16 cellular contexts compared by ENCODE assay signal in genomic region chr4:102472441-102473013, GRCh38. TPM values are rescaled to one million over a fixed set of nuclear protein-coding genes. Genes with fewer than 3 reads are reported as not detected.
DNase-seq lines count a peak whose midpoint lies in the region; ATAC-seq, FAIRE-seq and TF ChIP-seq lines count a peak whose summit lies in the region.
"Had no signal": no experiment of that assay in that cellular context is flagged by ENCODE, and none has a peak within 500 bp of the region (broad histone marks: within the 10 kb centered on the region; RNA-seq: fewer than 3 reads in every experiment).

No MANE protein-coding gene starts in this region.

- no peaks in the 10 kb centered on the region for H3K9me3 ChIP-seq in HepG2 (ENCODE audit: low read length)
- H3K9me3 ChIP-seq in right lobe of liver: no peaks in the 10 kb centered on the region
- H3K9me3 ChIP-seq in mucosa of descending colon: no peaks in the 10 kb centered on the region
- H3K9me3 ChIP-seq in tibial nerve: peaks cover 0 to 24% (median 0%) of the 10 kb centered on the region in 4 donors
- H3K9me3 ChIP-seq: HAP-1 had no signal

- H3K4me2 ChIP-seq in HepG2 (ENCODE audit: low read depth, low read length): peak overlapping the region; percentile 60

- no peaks in the 10 kb centered on the region for H4K20me1 ChIP-seq in HepG2 (ENCODE audit: insufficient read depth, low read length)
- H4K20me1 ChIP-seq: BLaER1 treated with 17β-estradiol and CSF1 and Interleukin-3, amounts not matched to agents 10 nM and 100 nM had no signal

- TF ChIP-seq POLR2A in HepG2 (IDR thresholded peaks at IDR 0.05; ENCODE audit: insufficient read depth in 1 of 2, low read depth in 2 of 2, low read length in 2 of 2) (no peak), right lobe of liver (IDR thresholded peaks at IDR 0.05) (no peak), tibial nerve (IDR thresholded peaks at IDR 0.05) (no peak)

- no peak overlapping the region for H3K4me3 ChIP-seq in HepG2 (replicated peaks in 1 of 3; ENCODE audit: insufficient read depth in 1 of 3, low read depth in 2 of 3, low read length in 3 of 3)
- H3K4me3 ChIP-seq in right lobe of liver: no peak overlapping the region
- H3K4me3 ChIP-seq in mucosa of descending colon: no peak overlapping the region
- no peak overlapping the region for H3K4me3 ChIP-seq in tibial nerve
- H3K4me3 ChIP-seq: BLaER1 treated with 17β-estradiol and CSF1 and Interleukin-3, amounts not matched to agents 10 nM and 100 nM; GM23248; HAP-1 had no signal

- FAIRE-seq in HepG2 (lab: Jason Lieb, UNC): no peak
- peak; percentile 41 for FAIRE-seq in colon (lab: Jason Lieb, UNC)

- POLR2A ChIA-PET in HepG2 (lab: Yijun Ruan, JAX): no interaction called here
- POLR2A ChIA-PET in RWPE1 (lab: Yijun Ruan, JAX; ENCODE audit: low non-redundant PET): no interaction called here

- in situ Hi-C loops in HepG2 (cut with HindIII; ENCODE audit: extremely low pct_ligation_motif_present, low pct_unique_long_range_greater_than_20kb): no loop called here

- 10% methylated on average over 1 of the region's 1 CpG for WGBS in HepG2 (ENCODE audit: low lambda C conversion rate)
- 100% methylated on average over 1 of the region's 1 CpG for WGBS in right lobe of liver (ENCODE audit: insufficient coverage, low coverage, low lambda C conversion rate, missing lambda C conversion rate)
- 89 to 100% methylated on average over 1 of the region's 1 CpG for WGBS in tibial nerve, 2 donors

- DNase-seq in HepG2 (ENCODE audit: low spot score) (no peak), right lobe of liver (no peak), mucosa of descending colon (no peak), RWPE1 (ENCODE audit: low spot score) (no peak), tibial nerve (ENCODE audit: low spot score in 2 of 2) (no peak)
- DNase-seq: Calu3; CD8-positive, alpha-beta T cell; GM23248; IMR-90; KBM-7 had no signal

- H3K27ac ChIP-seq in HepG2 (ENCODE audit: extremely low read length, insufficient read depth, low read length) (no peak overlapping the region), right lobe of liver (no peak overlapping the region), RWPE1 (no peak overlapping the region), tibial nerve (no peak overlapping the region)
- H3K27ac ChIP-seq: BLaER1 treated with 17β-estradiol and CSF1 and Interleukin-3, amounts not matched to agents 10 nM and 100 nM; GM23248; HL-60 had no signal

- TF ChIP-seq EP300 in HepG2 (IDR thresholded peaks at IDR 0.05; ENCODE audit: low read depth in 2 of 2, low read length in 2 of 2) (no peak), HepG2 (CRISPR knock-in tag; IDR thresholded peaks at IDR 0.05; ENCODE audit: borderline replicate concordance) (no peak), tibial nerve (IDR thresholded peaks at IDR 0.05) (no peak)

- no TSS peak for BruUV-seq in HepG2 (replicated peaks; lab: Mats Ljungman, UMichigan)

- H3K9ac ChIP-seq in HepG2 (ENCODE audit: insufficient read depth, low read depth, low read length): no peak overlapping the region
- H3K9ac ChIP-seq: BLaER1 treated with 17β-estradiol and CSF1 and Interleukin-3, amounts not matched to agents 10 nM and 100 nM; GM23248 had no signal

- CTCF ChIA-PET in HepG2 (lab: Yijun Ruan, JAX; ENCODE audit: low intra/inter-chr PET ratio, low total read pairs): no interaction called here
- CTCF ChIA-PET in RWPE1 (lab: Yijun Ruan, JAX): no interaction called here

- ATAC-seq in HepG2 (peak; percentile 27; the same call in 1 of the 3 replicates), right lobe of liver (no peak), mucosa of descending colon (peak; percentile 74), HG02938 (IDR thresholded peaks at IDR 0.05; ENCODE audit: unreplicated experiment) (no peak), HG02884 (IDR thresholded peaks at IDR 0.05; ENCODE audit: unreplicated experiment) (no peak)
- ATAC-seq: CD8-positive, alpha-beta T cell had no signal

- TF ChIP-seq CTCF in HepG2 (CRISPR knock-in tag; IDR thresholded peaks at IDR 0.05): no peak
- TF ChIP-seq CTCF in right lobe of liver (IDR thresholded peaks at IDR 0.05): no peak
- no peak for TF ChIP-seq CTCF in mucosa of descending colon (IDR thresholded peaks at IDR 0.05)
- TF ChIP-seq CTCF in RWPE1 (conservative IDR thresholded peaks at IDR 0.05; ENCODE audit: low read depth): no peak
- TF ChIP-seq CTCF in tibial nerve (IDR thresholded peaks at IDR 0.05): no peak

- H3K79me2 ChIP-seq in HepG2 (ENCODE audit: insufficient read depth, low read length): no peaks in the 10 kb centered on the region

- H2AFZ ChIP-seq in HepG2 (ENCODE audit: low read length): no peak overlapping the region
- H2AFZ ChIP-seq: GM23248 had no signal

- H3K36me3 ChIP-seq in HepG2 (replicated peaks in 1 of 2; ENCODE audit: control insufficient read depth in 1 of 2, insufficient read depth in 2 of 2, low read length in 2 of 2) (no peaks in the 10 kb centered on the region), right lobe of liver (no peaks in the 10 kb centered on the region), mucosa of descending colon (ENCODE audit: low read depth) (no peaks in the 10 kb centered on the region), tibial nerve (no peaks in the 10 kb centered on the region)

- intact Hi-C loops in HepG2 (cut with micrococcal nuclease; ENCODE audit: unreplicated experiment): no loop called here
- intact Hi-C loops in right lobe of liver (cut with DNase I): no loop called here
- intact Hi-C loops in mucosa of descending colon (cut with DNase I, micrococcal nuclease): no loop called here

- H3K4me1 ChIP-seq in HepG2 (ENCODE audit: insufficient read depth, low read length): peaks cover 22% of the 10 kb centered on the region
- H3K4me1 ChIP-seq in right lobe of liver: no peaks in the 10 kb centered on the region
- peaks cover 5% of the 10 kb centered on the region for H3K4me1 ChIP-seq in mucosa of descending colon (ENCODE audit: low read depth)
- H3K4me1 ChIP-seq in tibial nerve: no peaks in the 10 kb centered on the region
- H3K4me1 ChIP-seq: HAP-1 had no signal

- H3K27me3 ChIP-seq in HepG2 (ENCODE audit: control insufficient read depth in 1 of 2, insufficient read depth in 2 of 2, low read length in 2 of 2) (no peaks in the 10 kb centered on the region), right lobe of liver (no peaks in the 10 kb centered on the region), tibial nerve (no peaks in the 10 kb centered on the region)
- H3K27me3 ChIP-seq: BLaER1 treated with 17β-estradiol and CSF1 and Interleukin-3, amounts not matched to agents 10 nM and 100 nM had no signal

- no peak for TF ChIP-seq RAD21 in HepG2 (CRISPR knock-in tag; IDR thresholded peaks at IDR 0.05)

TF ChIP-seq in HepG2, 621 proteins besides CTCF, POLR2A, EP300 and RAD21 (continues in another document):
- no peak for TF ChIP-seq FUBP1 (CRISPR knock-in tag; IDR thresholded peaks at IDR 0.05; ENCODE audit: borderline replicate concordance)

RNA-seq across cellular contexts. Expression of gene NFKB1, which starts 28.6 kb away (rescaled TPM):
- total RNA-seq in HepG2 (2016; rRNA removed; fragmentation: Illumina TruSeq; extraction: Trizol): 31.6 and 37.6 TPM in 2 replicates
- total RNA-seq in HepG2 (2016; cell fraction: cytosol; rRNA removed; fragmentation: Illumina TruSeq; extraction: Trizol; ENCODE audit: low read depth): 5.7 and 5.8 TPM in 2 replicates
- 32.0 and 36.4 TPM in 2 replicates for total RNA-seq in HepG2 (2016; cell fraction: insoluble cytoplasmic fraction; rRNA removed; fragmentation: Illumina TruSeq; extraction: Trizol)
- 16.5 and 17.1 TPM in 2 replicates for total RNA-seq in HepG2 (2016; cell fraction: membrane; rRNA removed; fragmentation: Illumina TruSeq; extraction: Trizol)
- 21.7 and 23.1 TPM in 2 replicates for total RNA-seq in HepG2 (2016; cell fraction: nucleus; rRNA removed; fragmentation: Illumina TruSeq; extraction: Trizol)
- 15.3 and 15.4 TPM in 2 replicates for polyA plus RNA-seq in HepG2 (2011; rRNA removed)
- 13.4 and 14.7 TPM in 2 replicates for polyA plus RNA-seq in HepG2 (2011; cell fraction: cytosol; rRNA removed)
- polyA plus RNA-seq in HepG2 (2011; cell fraction: nucleus; rRNA removed): 13.2 and 14.1 TPM in 2 replicates
- polyA plus RNA-seq in HepG2 (2012): 16.4 TPM in 2 replicates
- 2.1 and 2.3 TPM in 2 replicates for polyA plus RNA-seq in HepG2 (2016; cell fraction: cytosol; fragmentation: Illumina TruSeq; extraction: Trizol; ENCODE audit: low read depth)
- 30.3 and 33.0 TPM in 2 replicates for polyA plus RNA-seq in HepG2 (2016; cell fraction: insoluble cytoplasmic fraction; fragmentation: Illumina TruSeq; extraction: Trizol; ENCODE audit: low read depth)
- 6.8 and 8.3 TPM in 2 replicates for polyA plus RNA-seq in HepG2 (2016; cell fraction: membrane; fragmentation: Illumina TruSeq; extraction: Trizol; ENCODE audit: low read depth)
- 20.3 and 23.7 TPM in 2 replicates for polyA plus RNA-seq in HepG2 (2016; cell fraction: nucleus; fragmentation: Illumina TruSeq; extraction: Trizol; ENCODE audit: insufficient read depth, low read depth)
- 23.9 and 27.4 TPM in 2 replicates for polyA minus RNA-seq in HepG2 (2011; rRNA and poly(A)+ RNA removed; ENCODE audit: low replicate concordance)
- polyA minus RNA-seq in HepG2 (2011; cell fraction: cytosol; rRNA and poly(A)+ RNA removed): 12.5 and 12.7 TPM in 2 replicates
- 35.7 and 38.5 TPM in 2 replicates for polyA minus RNA-seq in HepG2 (2011; cell fraction: nucleus; rRNA and poly(A)+ RNA removed)
- 10 to 100 TPM; 13.8 to 48.6 (median 17.5) TPM for total RNA-seq in right lobe of liver
- total RNA-seq in mucosa of descending colon: 10 to 100 TPM; 50.8 to 57.4 (median 53.6) TPM
- total RNA-seq in tibial nerve: 10 to 100 TPM; 21.6 to 44.8 (median 28.3) TPM

Comparison
In these comparisons a context has a peak if more than half of its experiments do, and no peak if none do; other contexts are left out.
1. ATAC-seq: peak in HepG2 (single experiment) and mucosa of descending colon (single experiment); none in right lobe of liver (0 of 4), HG02938 (single experiment) and HG02884 (single experiment).